Comparison of ENCODE assay signal across 8 cellular contexts in genomic region chr17:80005360-80006338, GRCh38.
A peak's percentile ranks its signal among the peaks of the same experiment; 100 is the strongest.
DNase-seq lines count a peak whose midpoint lies in the region; ATAC-seq and TF ChIP-seq lines count a peak whose summit lies in the region.

No MANE protein-coding gene starts in this region.

- H3K9ac ChIP-seq in iPS-18a (ENCODE audit: low read length), result no peak overlapping the region

- TF ChIP-seq CTCF in astrocyte of the spinal cord (IDR thresholded peaks at IDR 0.05; ENCODE audit: low read depth, low read length), result peak; percentile 99

- H3K4me3 ChIP-seq in astrocyte of the spinal cord (ENCODE audit: low read depth, low read length) (peak overlapping the region; percentile 20), iPS-18a (ENCODE audit: low read length) (peak overlapping the region; percentile 52)

- H3K27ac ChIP-seq in iPS-18a (ENCODE audit: low read length), result no peak overlapping the region

- in situ Hi-C loops in astrocyte of the spinal cord (cut with HindIII; ENCODE audit: low sequenced_read_pairs), result no loop called here

- ATAC-seq in GM19395 (IDR thresholded peaks at IDR 0.05; ENCODE audit: unreplicated experiment) (no peak), HG03108 (IDR thresholded peaks at IDR 0.05; ENCODE audit: unreplicated experiment) (no peak)

- no peaks in the 10 kb centered on the region for H3K4me1 ChIP-seq in iPS-18a (ENCODE audit: control insufficient read depth, low read depth, low read length)

- no peaks in the 10 kb centered on the region for H3K27me3 ChIP-seq in iPS-18a (ENCODE audit: control insufficient read depth, insufficient read depth, low read length)

- peak; percentile 43 for DNase-seq in DMS53 treated with DMSO at 0.1 percent for 48 hours (lab: John Stamatoyannopoulos, UW; ENCODE audit: unreplicated experiment)
- peak; percentile 94 for DNase-seq in HuH-7.5 (ENCODE audit: low spot score)
- peak; percentile 40 for DNase-seq in T follicular helper cell (ENCODE audit: low read depth)
- DNase-seq in astrocyte of the spinal cord (ENCODE audit: low read depth, low spot score), result peak; percentile 33
- DNase-seq in stimulated activated CD4-positive, alpha-beta T cell treated with anti-CD3 and anti-CD28 coated beads, Interleukin-2, amount 100 ng/mL, for 48 hours, result peak; percentile 52 to 71

- no peaks in the 10 kb centered on the region for H3K9me3 ChIP-seq in iPS-18a (ENCODE audit: control insufficient read depth, low read depth, low read length)

- peaks cover 3% of the 10 kb centered on the region for H3K36me3 ChIP-seq in iPS-18a (ENCODE audit: control insufficient read depth, low read depth, low read length)

Comparison
In these comparisons a context has a peak if more than half of its experiments do, and no peak if none do; other contexts are left out.
1. DNase-seq: peak in every context shown above with its lines; median percentile 94 in HuH-7.5; 62 in stimulated activated CD4-positive, alpha-beta T cell treated with anti-CD3 and anti-CD28 coated beads, Interleukin-2, amount 100 ng/mL, for 48 hours; 43 in DMS53 treated with DMSO at 0.1 percent for 48 hours; 40 in T follicular helper cell; 33 in astrocyte of the spinal cord.